15 cellular contexts compared by ENCODE assay signal in genomic region chr4:128322986-128323385, GRCh38. TPM values are rescaled to one million over a fixed set of nuclear protein-coding genes. Genes with fewer than 3 reads are reported as not detected.
DNase-seq lines count a peak whose midpoint lies in the region; FAIRE-seq and TF ChIP-seq lines count a peak whose summit lies in the region.
"Had no signal": no experiment of that assay in that cellular context is flagged by ENCODE, and none has a peak within 500 bp of the region (broad histone marks: within the 10 kb centered on the region; RNA-seq: fewer than 3 reads in every experiment).

No MANE protein-coding gene starts in this region.

- H3K4me1 ChIP-seq in mesodermal cell (ENCODE audit: control insufficient read depth, insufficient read depth, low read length, poor library complexity, severe bottlenecking) = peaks cover 39% of the 10 kb centered on the region
- no peaks in the 10 kb centered on the region for H3K4me1 ChIP-seq in CD8-positive, alpha-beta memory T cell (ENCODE audit: insufficient read depth, low read length)
- no peaks in the 10 kb centered on the region for H3K4me1 ChIP-seq in testis

- H3K9me3 Mint-ChIP-seq in CD8-positive, alpha-beta memory T cell = no peaks in the 10 kb centered on the region
- H3K9me3 Mint-ChIP-seq: activated naive CD4-positive, alpha-beta T cell treated with anti-CD3 and anti-CD28 coated beads, Interleukin-2, amount 50 U/mL, for 24 hours; CD4-positive, alpha-beta memory T cell; T-cell had no signal

- intact Hi-C loops in testis (cut with DNase I; ENCODE audit: low total_unique reads) = no loop called here

- peak; percentile 75 for DNase-seq in Daoy (ENCODE audit: low read depth)
- peak; percentile 73 for DNase-seq in MG63
- peak; percentile 84 for DNase-seq in choroid plexus epithelial cell (ENCODE audit: low read depth)
- DNase-seq in frontal cortex (ENCODE audit: low spot score in 2 of 2) = no peak
- DNase-seq in amygdala (lab: John Stamatoyannopoulos, UW) = no peak
- no peak for DNase-seq in CD8-positive, alpha-beta memory T cell
- no peak for DNase-seq in testis
- DNase-seq: activated CD4-positive, alpha-beta T cell treated with anti-CD3 and anti-CD28 coated beads, Interleukin-2, amount 50 U/mL, for 4 hours; CD4-positive, alpha-beta memory T cell; NCI-H1048; NCI-H524 treated with DMSO at 0.1 percent for 48 hours; small intestine; T-cell had no signal

- H3K27me3 ChIP-seq in MG63 = no peaks in the 10 kb centered on the region
- no peaks in the 10 kb centered on the region for H3K27me3 ChIP-seq in CD8-positive, alpha-beta memory T cell (ENCODE audit: insufficient read depth, low read length, poor library complexity, severe bottlenecking)
- no peaks in the 10 kb centered on the region for H3K27me3 ChIP-seq in testis

- CTCF ChIA-PET in CD8-positive, alpha-beta memory T cell (lab: Charles Lee) = no interaction called here

- H3K4me1 Mint-ChIP-seq in CD8-positive, alpha-beta memory T cell = no peaks in the 10 kb centered on the region
- H3K4me1 Mint-ChIP-seq: activated naive CD4-positive, alpha-beta T cell treated with anti-CD3 and anti-CD28 coated beads, Interleukin-2, amount 50 U/mL, for 24 hours; CD4-positive, alpha-beta memory T cell; T-cell had no signal

- 44 to 48% methylated on average over 2 of the region's 2 CpGs for WGBS in mesodermal cell (ENCODE audit: insufficient coverage in 2 of 2), 2 experiments
- 21 to 41% methylated on average over 2 of the region's 2 CpGs for WGBS in testis, 2 donors

- no peak overlapping the region for H3K4me3 Mint-ChIP-seq in CD8-positive, alpha-beta memory T cell
- H3K4me3 Mint-ChIP-seq: activated naive CD4-positive, alpha-beta T cell treated with anti-CD3 and anti-CD28 coated beads, Interleukin-2, amount 50 U/mL, for 24 hours; CD4-positive, alpha-beta memory T cell; T-cell had no signal

- H3K4me3 ChIP-seq in MG63 (no peak overlapping the region), choroid plexus epithelial cell (ENCODE audit: low read depth, low read length) (no peak overlapping the region), mesodermal cell (ENCODE audit: extremely low read depth, insufficient read depth, low read length, poor library complexity, severe bottlenecking) (no peak overlapping the region), testis (no peak overlapping the region)
- H3K4me3 ChIP-seq in CD8-positive, alpha-beta memory T cell (ENCODE audit: low read length) = no peak overlapping the region

- TF ChIP-seq POLR2A in testis (IDR thresholded peaks at IDR 0.05) = no peak

- TF ChIP-seq CTCF in choroid plexus epithelial cell (conservative IDR thresholded peaks at IDR 0.05; ENCODE audit: low read depth, low read length) (no peak), testis (IDR thresholded peaks at IDR 0.05) (no peak)

- H3K9me3 ChIP-seq in MG63 = no peaks in the 10 kb centered on the region
- no peaks in the 10 kb centered on the region for H3K9me3 ChIP-seq in mesodermal cell (ENCODE audit: control insufficient read depth, low read length)
- H3K9me3 ChIP-seq in CD8-positive, alpha-beta memory T cell (ENCODE audit: low read length) = no peaks in the 10 kb centered on the region
- H3K9me3 ChIP-seq in testis = no peaks in the 10 kb centered on the region

- H3K36me3 ChIP-seq in MG63 = no peaks in the 10 kb centered on the region; the same call in 1 of the 2 replicates
- H3K36me3 ChIP-seq in mesodermal cell (ENCODE audit: control insufficient read depth, insufficient read depth, low read length) = no peaks in the 10 kb centered on the region
- no peaks in the 10 kb centered on the region for H3K36me3 ChIP-seq in CD8-positive, alpha-beta memory T cell (ENCODE audit: insufficient read depth, low read length)
- no peaks in the 10 kb centered on the region for H3K36me3 ChIP-seq in testis (ENCODE audit: low read depth, missing control alignments)

- POLR2A ChIA-PET in CD8-positive, alpha-beta memory T cell (lab: Charles Lee) = no interaction called here

- no peak for FAIRE-seq in frontal cortex (lab: Jason Lieb, UNC)
- FAIRE-seq: small intestine had no signal

- peaks cover 6 to 10% (median 6%) of the 10 kb centered on the region in 3 donors for H3K36me3 Mint-ChIP-seq in CD8-positive, alpha-beta memory T cell

- H3K27ac ChIP-seq in mesodermal cell (ENCODE audit: low read depth, low read length, severe bottlenecking) = peak overlapping the region; percentile 89
- no peak overlapping the region for H3K27ac ChIP-seq in CD8-positive, alpha-beta memory T cell (ENCODE audit: low read depth, low read length)
- H3K27ac ChIP-seq in testis = no peak overlapping the region

- H3K27me3 Mint-ChIP-seq in CD8-positive, alpha-beta memory T cell = no peaks in the 10 kb centered on the region
- H3K27me3 Mint-ChIP-seq: activated naive CD4-positive, alpha-beta T cell treated with anti-CD3 and anti-CD28 coated beads, Interleukin-2, amount 50 U/mL, for 24 hours; CD4-positive, alpha-beta memory T cell; T-cell had no signal

- H3K27ac Mint-ChIP-seq in CD8-positive, alpha-beta memory T cell = no peak overlapping the region
- H3K27ac Mint-ChIP-seq: activated naive CD4-positive, alpha-beta T cell treated with anti-CD3 and anti-CD28 coated beads, Interleukin-2, amount 50 U/mL, for 24 hours; CD4-positive, alpha-beta memory T cell; T-cell had no signal

RNA-seq across cellular contexts. Expression of gene PGRMC2, which starts 35.4 kb away (rescaled TPM):
- total RNA-seq in Daoy (2014; rRNA removed; shearing (Covaris generic)) = 11.4 and 13.1 TPM in 2 replicates
- total RNA-seq in MG63 (2014; rRNA removed; shearing (Covaris generic); ENCODE audit: low replicate concordance) = 40.0 and 104 TPM in 2 replicates
- polyA plus RNA-seq in mesodermal cell (2013, experiment 1 of 2) = 81.9 TPM
- 103 TPM for polyA plus RNA-seq in mesodermal cell (2013, experiment 2 of 2)
- total RNA-seq in frontal cortex (28.1 TPM), testis (10 to 100 TPM; 32.3 to 41.2 TPM)
- 10 to 100 TPM; 36.9 to 40.5 TPM for total RNA-seq in CD8-positive, alpha-beta memory T cell
- 23.6 TPM for polyA plus RNA-seq in CD8-positive, alpha-beta memory T cell
- polyA plus RNA-seq in testis (ENCODE audit: insufficient read depth, low read depth, low replicate concordance) = 85.3 TPM

Comparison
In these comparisons a context has a peak if more than half of its experiments do, and no peak if none do; other contexts are left out.
1. DNase-seq: peak in Daoy (single experiment), MG63 (single experiment) and choroid plexus epithelial cell (single experiment); none in frontal cortex (0 of 2), amygdala (0 of 56), CD8-positive, alpha-beta memory T cell (0 of 5) and testis (single experiment).